8 cellular contexts compared by ENCODE assay signal in genomic region chr12:92927055-92927435, GRCh38.
DNase-seq lines count a peak whose midpoint lies in the region; ATAC-seq lines count a peak whose summit lies in the region.

No MANE protein-coding gene starts in this region.

- no peak for ATAC-seq in GM18861 (IDR thresholded peaks at IDR 0.05; ENCODE audit: unreplicated experiment)

- peak; percentile 6 for DNase-seq in NK-92 treated with Interleukin-12 subunit alpha and Interleukin-12 subunit beta, amount 100 ng/mL, for 24 hours (lab: John Stamatoyannopoulos, UW)
- no peak for DNase-seq in NK-92 (lab: John Stamatoyannopoulos, UW; ENCODE audit: unreplicated experiment)
- DNase-seq in MV-4-11 (lab: John Stamatoyannopoulos, UW), result peak; percentile 63
- DNase-seq in activated T-cell treated with anti-CD3 and anti-CD28 coated beads, Interleukin-2, amount 50 U/mL, for 1 hour, result peak; percentile 43
- DNase-seq in foreskin melanocyte, result peak; percentile 96
- DNase-seq in stimulated activated CD4-positive, alpha-beta T cell treated with anti-CD3 and anti-CD28 coated beads, Interleukin-15, amount 100 ng/mL, for 24 hours, result peak; percentile 68
- DNase-seq in HuH-7 (ENCODE audit: low spot score), result no peak

Comparison
In these comparisons a context has a peak if more than half of its experiments do, and no peak if none do; other contexts are left out.
1. DNase-seq: peak in NK-92 treated with Interleukin-12 subunit alpha and Interleukin-12 subunit beta, amount 100 ng/mL, for 24 hours (single experiment), MV-4-11 (single experiment), activated T-cell treated with anti-CD3 and anti-CD28 coated beads, Interleukin-2, amount 50 U/mL, for 1 hour (single experiment), foreskin melanocyte (single experiment) and stimulated activated CD4-positive, alpha-beta T cell treated with anti-CD3 and anti-CD28 coated beads, Interleukin-15, amount 100 ng/mL, for 24 hours (single experiment); none in NK-92 (single experiment) and HuH-7 (single experiment).